11 cellular contexts compared by ENCODE assay signal in the genomic region with DNA sequence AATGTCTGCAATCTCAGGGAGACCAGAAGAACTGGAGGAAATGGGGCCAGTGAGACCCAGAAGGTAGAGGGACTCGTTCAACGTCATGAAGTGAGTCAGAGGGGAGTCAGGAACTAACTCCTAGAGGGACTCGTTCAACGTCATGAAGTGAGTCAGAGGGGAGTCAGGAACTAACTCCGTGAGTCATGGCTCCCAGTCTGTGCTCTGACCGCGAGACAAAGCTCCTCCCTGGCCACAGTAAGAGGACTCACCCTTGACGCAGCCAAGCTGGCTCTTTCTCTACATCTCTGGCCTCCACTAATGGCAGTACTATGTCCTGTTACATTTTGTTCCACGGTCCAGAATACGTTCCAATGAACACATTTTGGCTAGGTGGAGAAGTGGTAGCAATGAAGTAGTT.
DNase-seq lines count a peak whose midpoint lies in the region; ATAC-seq and TF ChIP-seq lines count a peak whose summit lies in the region.
"Had no signal": no experiment of that assay in that cellular context is flagged by ENCODE, and none has a peak within 500 bp of the region (broad histone marks: within the 10 kb centered on the region; RNA-seq: fewer than 3 reads in every experiment).

No MANE protein-coding gene starts in this region.

- WGBS in GM23248 (ENCODE audit: low coverage in 1 of 2, low lambda C conversion rate in 2 of 2, missing lambda C conversion rate in 2 of 2), 2 experiments, result 3 to 8% methylated on average over 10 of the region's 10 CpGs
- WGBS in spleen, 5 donors, result 84 to 88% (median 85%) methylated on average over 10 of the region's 10 CpGs

- H3K36me3 ChIP-seq in GM23248 (ENCODE audit: low read depth), result no peaks in the 10 kb centered on the region
- H3K36me3 ChIP-seq in PC-3 (ENCODE audit: low read depth, low read length), result no peaks in the 10 kb centered on the region
- no peaks in the 10 kb centered on the region for H3K36me3 ChIP-seq in spleen
- H3K36me3 ChIP-seq: cardiac muscle cell had no signal

- peak overlapping the region; percentile 68 for H3K9ac ChIP-seq in GM23248
- H3K9ac ChIP-seq in PC-3 (ENCODE audit: low read length), result peak overlapping the region; percentile 78

- POLR2A ChIA-PET in PC-3 (lab: Charles Lee; ENCODE audit: unreplicated experiment), result interaction anchor here (0.6 kb wide), 1 partner anchor 740 kb away, joined by 3 read pairs; no protein-coding TSS in a partner anchor

- H3F3A ChIP-seq in GM23248 (ENCODE audit: insufficient read depth), result peaks cover 26% of the 10 kb centered on the region
- no peaks in the 10 kb centered on the region for H3F3A ChIP-seq in PC-3 (ENCODE audit: low read length, unreplicated experiment)

- CTCF ChIA-PET in PC-3 (lab: Charles Lee), result interaction anchor here (0.6 to 0.7 kb wide), 2 partner anchors 68 to 304 kb away, joined by 3 to 6 read pairs; no protein-coding TSS in a partner anchor

- in situ Hi-C loops in GM23248 (cut with MboI), result no loop called here

- H3K4me3 ChIP-seq in GM23248 (peak overlapping the region; percentile 42; the same call in 1 of the 2 replicates), PC-3 (ENCODE audit: low read length) (peak overlapping the region; percentile 34), spleen (no peak overlapping the region)
- H3K4me3 ChIP-seq: cardiac muscle cell had no signal

- no peaks in the 10 kb centered on the region for H3K9me2 ChIP-seq in GM23248 (ENCODE audit: insufficient read depth)
- no peaks in the 10 kb centered on the region for H3K9me2 ChIP-seq in PC-3 (replicated peaks; ENCODE audit: low read length)

- ATAC-seq in PC-3, result peak; percentile 100
- ATAC-seq in GM19397 (IDR thresholded peaks at IDR 0.05; ENCODE audit: unreplicated experiment), result no peak

- H3K4me2 ChIP-seq in GM23248 (ENCODE audit: unreplicated experiment) (peak overlapping the region; percentile 81), PC-3 (ENCODE audit: low read length) (peak overlapping the region; percentile 71)

- TF ChIP-seq CTCF in PC-3 (conservative IDR thresholded peaks at IDR 0.05; ENCODE audit: low read depth, low read length) (no peak), spleen (IDR thresholded peaks at IDR 0.05 in 8 of 11, conservative IDR thresholded peaks at IDR 0.05 in 3 of 11) (no peak)

- H2AFZ ChIP-seq in GM23248 (peak overlapping the region; percentile 93), PC-3 (ENCODE audit: low read length) (peak overlapping the region; percentile 76)

- H3K4me1 ChIP-seq in GM23248 (ENCODE audit: insufficient read depth) (peaks cover 16% of the 10 kb centered on the region), PC-3 (ENCODE audit: insufficient read depth, low read length) (peaks cover 18% of the 10 kb centered on the region), spleen (no peaks in the 10 kb centered on the region)

- no peak for TF ChIP-seq POLR2A in spleen (IDR thresholded peaks at IDR 0.05)

- H3K27me3 ChIP-seq in GM23248 (replicated peaks; ENCODE audit: insufficient read depth) (no peaks in the 10 kb centered on the region), PC-3 (ENCODE audit: low read length) (no peaks in the 10 kb centered on the region), spleen (replicated peaks in 1 of 7) (no peaks in the 10 kb centered on the region)
- H3K27me3 ChIP-seq: cardiac muscle cell had no signal

- no peaks in the 10 kb centered on the region for H3K9me3 ChIP-seq in GM23248 (ENCODE audit: low read depth)
- H3K9me3 ChIP-seq in PC-3 (ENCODE audit: low read length), result no peaks in the 10 kb centered on the region
- no peaks in the 10 kb centered on the region for H3K9me3 ChIP-seq in spleen

- H4K20me1 ChIP-seq in GM23248 (ENCODE audit: insufficient read depth) (no peaks in the 10 kb centered on the region), PC-3 (ENCODE audit: low read length) (no peaks in the 10 kb centered on the region)

- no TSS peak for BruUV-seq in PC-3 (replicated peaks; lab: Mats Ljungman, UMichigan)

- H3K27ac ChIP-seq in GM23248 (peak overlapping the region; percentile 91), PC-3 (ENCODE audit: low read length) (peak overlapping the region; percentile 96), spleen (no peak overlapping the region)
- H3K27ac ChIP-seq: cardiac muscle cell had no signal

- intact Hi-C loops in PC-3 (cut with micrococcal nuclease) (no loop called here), spleen (cut with DNase I; ENCODE audit: low total_unique reads) (no loop called here)

- DNase-seq in GM23248 (peak; percentile 100), PC-3 (peak; percentile 100), epidermal melanocyte (ENCODE audit: insufficient read length, low spot score) (peak; percentile 24), renal cortical epithelial cell (ENCODE audit: low read depth) (peak; percentile 96), NCI-H1694 treated with DMSO at 0.1 percent for 48 hours (lab: John Stamatoyannopoulos, UW) (no peak), NCI-H1694 (lab: John Stamatoyannopoulos, UW) (no peak), spleen (no peak)
- DNase-seq: nucleus accumbens, RPMI8226 had no signal

- H3K79me2 ChIP-seq in GM23248 (ENCODE audit: insufficient read depth) (no peaks in the 10 kb centered on the region), PC-3 (ENCODE audit: low read length) (no peaks in the 10 kb centered on the region)

Comparison
In these comparisons a context has a peak if more than half of its experiments do, and no peak if none do; other contexts are left out.
1. DNase-seq: peak in GM23248 (single experiment), PC-3 (single experiment), epidermal melanocyte (single experiment) and renal cortical epithelial cell (single experiment); none in NCI-H1694 treated with DMSO at 0.1 percent for 48 hours (single experiment), NCI-H1694 (single experiment) and spleen (single experiment).
2. H3K27ac ChIP-seq: peak in GM23248 (single experiment) and PC-3 (single experiment); none in spleen (0 of 8).
3. H3K4me3 ChIP-seq: peak in GM23248 (single experiment) and PC-3 (single experiment); none in spleen (0 of 8).